17 cellular contexts compared by ENCODE assay signal in the genomic region with DNA sequence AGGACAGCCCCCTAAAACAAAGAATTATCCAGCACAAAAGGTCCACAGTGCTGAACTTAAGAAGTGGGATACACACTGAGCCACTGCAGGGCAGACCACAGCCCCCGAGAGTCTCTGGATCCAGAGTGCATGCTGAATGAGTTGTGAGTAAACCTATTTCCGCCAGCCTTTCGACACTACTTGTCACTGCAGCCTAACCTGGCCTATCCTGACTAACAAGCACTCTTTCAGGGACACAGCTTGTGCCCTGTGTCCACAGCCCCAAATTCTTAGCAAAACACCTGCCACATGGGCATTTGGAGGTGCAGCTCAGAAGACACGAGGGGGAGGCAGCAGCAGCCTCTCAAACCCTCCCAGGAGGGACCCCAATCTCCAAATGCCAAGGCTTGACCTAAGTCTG. TPM values are rescaled to one million over a fixed set of nuclear protein-coding genes. Genes with fewer than 3 reads are reported as not detected.
DNase-seq lines count a peak whose midpoint lies in the region; ATAC-seq and TF ChIP-seq lines count a peak whose summit lies in the region.
"Had no signal": no experiment of that assay in that cellular context is flagged by ENCODE, and none has a peak within 500 bp of the region (broad histone marks: within the 10 kb centered on the region; RNA-seq: fewer than 3 reads in every experiment).

No MANE protein-coding gene starts in this region.

- H3K9ac ChIP-seq in endodermal cell (ENCODE audit: extremely low read depth, low read length, poor library complexity, severe bottlenecking) = no peak overlapping the region
- no peak overlapping the region for H3K9ac ChIP-seq in MM.1S (ENCODE audit: low read length)

- H3K4me2 ChIP-seq in MM.1S (ENCODE audit: low read depth, low read length) = no peak overlapping the region

- CTCF ChIA-PET in T-cell (lab: Charles Lee) = no interaction called here

- H3K4me1 Mint-ChIP-seq in natural killer cell (peaks cover 56 to 76% of the 10 kb centered on the region in 2 donors), T-cell (peaks cover 37 to 62% (median 51%) of the 10 kb centered on the region in 3 donors), endodermal cell (peaks cover 15% of the 10 kb centered on the region)
- peaks cover 40 to 54% of the 10 kb centered on the region in 2 donors for H3K4me1 Mint-ChIP-seq in natural killer cell treated with Interleukin-12 subunit alpha and Interleukin-12 subunit beta and Interleukin-15 and Interleukin-18, amount 100 ng/mL, for 72 hours (ENCODE audit: low read depth in 2 of 2)
- peaks cover 82% of the 10 kb centered on the region for H3K4me1 Mint-ChIP-seq in stimulated activated memory B cell treated with anti-CD40 and anti-IgM and Interleukin-4, amounts not matched to agents 10 μg/mL and 1 μg/mL and 100 μg/mL, for 72 hours

- no peaks in the 10 kb centered on the region for H4K20me1 ChIP-seq in MM.1S (ENCODE audit: insufficient read depth, low read length)

- ATAC-seq in natural killer cell (no peak), T-cell (replicated peaks in 1 of 4) (no peak)
- no peak for ATAC-seq in natural killer cell treated with Interleukin-12 subunit alpha and Interleukin-12 subunit beta and Interleukin-15 and Interleukin-18, amount 100 ng/mL, for 72 hours
- ATAC-seq in stimulated activated memory B cell treated with anti-CD40 and anti-IgM and Interleukin-4, amounts not matched to agents 10 μg/mL and 1 μg/mL and 100 μg/mL, for 72 hours = no peak
- ATAC-seq: GM12878, HCT116 had no signal

- H3K4me1 ChIP-seq in endodermal cell (ENCODE audit: control insufficient read depth, insufficient read depth, low read length) = peaks cover 10% of the 10 kb centered on the region
- H3K4me1 ChIP-seq in MM.1S (ENCODE audit: low read length) = peaks cover 22% of the 10 kb centered on the region

- H3K27me3 ChIP-seq in endodermal cell (ENCODE audit: control insufficient read depth, insufficient read depth, low read length, poor library complexity, severe bottlenecking) (no peaks in the 10 kb centered on the region), MM.1S (replicated peaks; ENCODE audit: insufficient read depth, low read length) (no peaks in the 10 kb centered on the region)
- H3K27me3 ChIP-seq: SJCRH30 had no signal

- peaks cover 6% of the 10 kb centered on the region for H3K9me3 ChIP-seq in endodermal cell (ENCODE audit: control insufficient read depth, low read length)
- H3K9me3 ChIP-seq in MM.1S (replicated peaks; ENCODE audit: insufficient read depth, low read length) = no peaks in the 10 kb centered on the region
- H3K9me3 ChIP-seq: SJCRH30 had no signal

- no peak overlapping the region for H3K4me3 Mint-ChIP-seq in natural killer cell
- H3K4me3 Mint-ChIP-seq in natural killer cell treated with Interleukin-12 subunit alpha and Interleukin-12 subunit beta and Interleukin-15 and Interleukin-18, amount 100 ng/mL, for 72 hours = no peak overlapping the region
- no peak overlapping the region for H3K4me3 Mint-ChIP-seq in T-cell
- no peak overlapping the region for H3K4me3 Mint-ChIP-seq in endodermal cell
- H3K4me3 Mint-ChIP-seq in stimulated activated memory B cell treated with anti-CD40 and anti-IgM and Interleukin-4, amounts not matched to agents 10 μg/mL and 1 μg/mL and 100 μg/mL, for 72 hours = no peak overlapping the region
- H3K4me3 Mint-ChIP-seq: CD4-positive, CD25-positive, alpha-beta regulatory T cell had no signal

- no peak overlapping the region for H3K27ac ChIP-seq in endodermal cell (ENCODE audit: low read depth, low read length)
- H3K27ac ChIP-seq in MM.1S (ENCODE audit: low read length) = no peak overlapping the region
- H3K27ac ChIP-seq: SJCRH30 had no signal

- H3K36me3 ChIP-seq in endodermal cell (ENCODE audit: control insufficient read depth, insufficient read depth, low read length) (no peaks in the 10 kb centered on the region), MM.1S (replicated peaks; ENCODE audit: insufficient read depth, low read length) (no peaks in the 10 kb centered on the region)

- POLR2A ChIA-PET in T-cell (lab: Charles Lee) = no interaction called here

- peaks cover 11% of the 10 kb centered on the region; the same call in 1 of the 2 replicates for H3F3A ChIP-seq in MM.1S (ENCODE audit: insufficient read depth, low read length)

- H3K36me3 Mint-ChIP-seq in natural killer cell (no peaks in the 10 kb centered on the region), T-cell (peaks cover 7% of the 10 kb centered on the region), endodermal cell (ENCODE audit: low read depth) (peaks cover 5% of the 10 kb centered on the region)
- no peaks in the 10 kb centered on the region for H3K36me3 Mint-ChIP-seq in natural killer cell treated with Interleukin-12 subunit alpha and Interleukin-12 subunit beta and Interleukin-15 and Interleukin-18, amount 100 ng/mL, for 72 hours
- H3K36me3 Mint-ChIP-seq in stimulated activated memory B cell treated with anti-CD40 and anti-IgM and Interleukin-4, amounts not matched to agents 10 μg/mL and 1 μg/mL and 100 μg/mL, for 72 hours = peaks cover 31% of the 10 kb centered on the region

- peak overlapping the region; percentile 51 to 84 for H3K27ac Mint-ChIP-seq in natural killer cell
- peak overlapping the region in 1 of 2 donors; percentile 84 for H3K27ac Mint-ChIP-seq in natural killer cell treated with Interleukin-12 subunit alpha and Interleukin-12 subunit beta and Interleukin-15 and Interleukin-18, amount 100 ng/mL, for 72 hours
- peak overlapping the region; percentile 28 to 43 for H3K27ac Mint-ChIP-seq in T-cell
- H3K27ac Mint-ChIP-seq in endodermal cell = peak overlapping the region; percentile 81
- peak overlapping the region; percentile 63 for H3K27ac Mint-ChIP-seq in stimulated activated memory B cell treated with anti-CD40 and anti-IgM and Interleukin-4, amounts not matched to agents 10 μg/mL and 1 μg/mL and 100 μg/mL, for 72 hours

- no peaks in the 10 kb centered on the region for H3K9me2 ChIP-seq in MM.1S (replicated peaks; ENCODE audit: insufficient read depth, low read length)

- H3K9me3 Mint-ChIP-seq in natural killer cell (peaks cover 0 to 2% of the 10 kb centered on the region in 2 donors), T-cell (no peaks in the 10 kb centered on the region), endodermal cell (peaks cover 3% of the 10 kb centered on the region)
- H3K9me3 Mint-ChIP-seq in natural killer cell treated with Interleukin-12 subunit alpha and Interleukin-12 subunit beta and Interleukin-15 and Interleukin-18, amount 100 ng/mL, for 72 hours = no peaks in the 10 kb centered on the region
- H3K9me3 Mint-ChIP-seq in stimulated activated memory B cell treated with anti-CD40 and anti-IgM and Interleukin-4, amounts not matched to agents 10 μg/mL and 1 μg/mL and 100 μg/mL, for 72 hours = no peaks in the 10 kb centered on the region

- H3K27me3 Mint-ChIP-seq in natural killer cell (ENCODE audit: low read depth in 2 of 2) (no peaks in the 10 kb centered on the region), T-cell (no peaks in the 10 kb centered on the region), endodermal cell (ENCODE audit: insufficient read depth) (no peaks in the 10 kb centered on the region)
- H3K27me3 Mint-ChIP-seq in natural killer cell treated with Interleukin-12 subunit alpha and Interleukin-12 subunit beta and Interleukin-15 and Interleukin-18, amount 100 ng/mL, for 72 hours = no peaks in the 10 kb centered on the region
- no peaks in the 10 kb centered on the region for H3K27me3 Mint-ChIP-seq in stimulated activated memory B cell treated with anti-CD40 and anti-IgM and Interleukin-4, amounts not matched to agents 10 μg/mL and 1 μg/mL and 100 μg/mL, for 72 hours
- H3K27me3 Mint-ChIP-seq: CD4-positive, CD25-positive, alpha-beta regulatory T cell had no signal

- 93 to 100% methylated on average over 3 to 4 of the region's 4 CpGs for WGBS in endodermal cell (ENCODE audit: insufficient coverage in 1 of 2, insufficient read length in 1 of 2), 2 experiments

- no peak overlapping the region for H2AFZ ChIP-seq in MM.1S (ENCODE audit: low read length)

- intact Hi-C loops in natural killer cell (cut with micrococcal nuclease) = no loop called here

- TF ChIP-seq CTCF in natural killer cell (IDR thresholded peaks at IDR 0.05) = no peak
- TF ChIP-seq CTCF in endodermal cell (conservative IDR thresholded peaks at IDR 0.05) = no peak
- no peak for TF ChIP-seq CTCF in MM.1S (IDR thresholded peaks at IDR 0.05; ENCODE audit: low read length)

- no peak overlapping the region for H3K4me3 ChIP-seq in endodermal cell (ENCODE audit: low read length)
- no peak overlapping the region for H3K4me3 ChIP-seq in MM.1S (ENCODE audit: low read length)
- H3K4me3 ChIP-seq: GM12878, SJCRH30 had no signal

- DNase-seq in natural killer cell (no peak), T-cell (no peak), endodermal cell (no peak), NK-92 (lab: John Stamatoyannopoulos, UW; ENCODE audit: unreplicated experiment) (no peak), MM.1S (no peak)
- no peak for DNase-seq in natural killer cell treated with Interleukin-12 subunit alpha and Interleukin-12 subunit beta and Interleukin-15 and Interleukin-18, amount 100 ng/mL, for 72 hours (ENCODE audit: low spot score)
- DNase-seq in stimulated activated CD4-positive, alpha-beta T cell treated with anti-CD3 and anti-CD28 coated beads, Interleukin-15, amount 100 ng/mL, for 24 hours = no peak
- DNase-seq: Calu3; CD4-positive, CD25-positive, alpha-beta regulatory T cell; NCI-H1417 treated with DMSO at 0.1 percent for 48 hours; NCI-H1930; NCI-H69; NK-92 treated with Interleukin-12 subunit alpha and Interleukin-12 subunit beta, amount 100 ng/mL, for 24 hours; SJCRH30 had no signal

- peaks cover 22% of the 10 kb centered on the region; the same call in 1 of the 2 replicates for H3K79me2 ChIP-seq in MM.1S (ENCODE audit: low read length)

RNA-seq across cellular contexts. Expression of gene ITPK1, which starts 31.3 kb away (rescaled TPM):
- 10 to 100 TPM; 73.2 to 74.8 (median 74.4) TPM for total RNA-seq in natural killer cell
- 10 to 100 TPM; 57.9 to 92.1 TPM for total RNA-seq in natural killer cell treated with Interleukin-12 subunit alpha and Interleukin-12 subunit beta and Interleukin-15 and Interleukin-18, amount 100 ng/mL, for 72 hours
- 10 to 100 TPM; 28.0 to 43.0 (median 39.5) TPM for total RNA-seq in T-cell
- total RNA-seq in endodermal cell = 10 to 100 TPM; 59.9 to 66.9 TPM
- polyA plus RNA-seq in endodermal cell (2013, experiment 1 of 2) = 30.1 TPM
- 32.0 TPM for polyA plus RNA-seq in endodermal cell (2013, experiment 2 of 2)
